Comparison of ENCODE assay signal across 15 cellular contexts in genomic region chr15:39079296-39079834, GRCh38.
DNase-seq lines count a peak whose midpoint lies in the region; ATAC-seq, FAIRE-seq and TF ChIP-seq lines count a peak whose summit lies in the region.
"Had no signal": no experiment of that assay in that cellular context is flagged by ENCODE, and none has a peak within 500 bp of the region (broad histone marks: within the 10 kb centered on the region; RNA-seq: fewer than 3 reads in every experiment).

No MANE protein-coding gene starts in this region.

- H3K23ac ChIP-seq in neuronal stem cell (ENCODE audit: low read depth, low read length, poor library complexity) = peak overlapping the region; percentile 44

- ATAC-seq in PC-3 (peak; percentile 83), GM18909 (IDR thresholded peaks at IDR 0.05; ENCODE audit: poor library complexity, unreplicated experiment) (no peak), HG03571 (IDR thresholded peaks at IDR 0.05; ENCODE audit: unreplicated experiment) (no peak)
- ATAC-seq: GM12878, HCT116 had no signal

- peak; percentile 78 for FAIRE-seq in endothelial cell of umbilical vein (lab: Jason Lieb, UNC)
- FAIRE-seq: GM12878 had no signal

- no peaks in the 10 kb centered on the region for H3F3A ChIP-seq in PC-3 (ENCODE audit: low read length, unreplicated experiment)

- TF ChIP-seq CTCF in PC-3 (conservative IDR thresholded peaks at IDR 0.05; ENCODE audit: low read depth, low read length) (no peak), endothelial cell of umbilical vein (IDR thresholded peaks at IDR 0.05; ENCODE audit: extremely low read depth in 1 of 2, insufficient read depth in 1 of 2, low read depth in 1 of 2, low read length in 2 of 2) (no peak), type B pancreatic cell (conservative IDR thresholded peaks at IDR 0.05) (no peak), uterus (IDR thresholded peaks at IDR 0.05) (no peak)

- H2BK15ac ChIP-seq in neuronal stem cell (ENCODE audit: low read length) = no peak overlapping the region

- H2AFZ ChIP-seq in PC-3 (ENCODE audit: low read length) (peak overlapping the region; percentile 49), endothelial cell of umbilical vein (ENCODE audit: low read depth, low read length) (no peak overlapping the region), neuronal stem cell (ENCODE audit: low read length) (no peak overlapping the region)

- POLR2A ChIA-PET in PC-3 (lab: Charles Lee; ENCODE audit: unreplicated experiment) = no interaction called here
- POLR2A ChIA-PET in endothelial cell of umbilical vein (lab: Charles Lee) = no interaction called here

- H3K4me1 Mint-ChIP-seq in type B pancreatic cell (ENCODE audit: unreplicated experiment) = no peaks in the 10 kb centered on the region

- H2AK5ac ChIP-seq in neuronal stem cell (ENCODE audit: low read depth, low read length) = no peak overlapping the region

- no peak overlapping the region for H2BK5ac ChIP-seq in neuronal stem cell (ENCODE audit: low read length)

- H3K27me3 ChIP-seq in PC-3 (ENCODE audit: low read length) = no peaks in the 10 kb centered on the region
- no peaks in the 10 kb centered on the region for H3K27me3 ChIP-seq in endothelial cell of umbilical vein (ENCODE audit: control insufficient read depth in 2 of 2, insufficient read depth in 2 of 2, low read length in 2 of 2)
- H3K27me3 ChIP-seq in neuronal stem cell (ENCODE audit: control insufficient read depth in 3 of 3, insufficient read depth in 3 of 3, low read depth in 1 of 3, low read length in 3 of 3) = no peaks in the 10 kb centered on the region
- no peaks in the 10 kb centered on the region for H3K27me3 ChIP-seq in uterus

- H3K9me2 ChIP-seq in PC-3 (replicated peaks; ENCODE audit: low read length) = no peaks in the 10 kb centered on the region

- H3K4me2 ChIP-seq in PC-3 (ENCODE audit: low read length) = peak overlapping the region; percentile 55
- no peak overlapping the region for H3K4me2 ChIP-seq in endothelial cell of umbilical vein (ENCODE audit: insufficient read depth, low read length)
- H3K4me2 ChIP-seq in neuronal stem cell (ENCODE audit: insufficient read depth, low read length, poor library complexity, severe bottlenecking) = no peak overlapping the region

- dilution Hi-C loops in endothelial cell of umbilical vein (cut with MboI; ENCODE audit: extremely low pct_ligation_motif_present, low sequenced_read_pairs) = no loop called here

- H4K20me1 ChIP-seq in PC-3 (ENCODE audit: low read length) = no peaks in the 10 kb centered on the region
- H4K20me1 ChIP-seq in endothelial cell of umbilical vein (replicated peaks; ENCODE audit: control insufficient read depth, extremely low read depth, insufficient read depth, low read length) = no peaks in the 10 kb centered on the region

- H3K27ac ChIP-seq in PC-3 (ENCODE audit: low read length) = peak overlapping the region; percentile 53
- no peak overlapping the region for H3K27ac ChIP-seq in endothelial cell of umbilical vein (ENCODE audit: insufficient read depth, low read depth, low read length)
- no peak overlapping the region for H3K27ac ChIP-seq in neuronal stem cell (replicated peaks; ENCODE audit: low read length)
- H3K27ac ChIP-seq in uterus = no peak overlapping the region

- DNase-seq in EH (ENCODE audit: low read depth) (peak; percentile 87), PC-3 (peak; percentile 83), endothelial cell of umbilical vein (ENCODE audit: low read depth, low spot score) (peak; percentile 63), neuronal stem cell (ENCODE audit: low spot score) (no peak), type B pancreatic cell (ENCODE audit: extremely low spot score, unreplicated experiment) (no peak), uterus (no peak)
- DNase-seq: activated CD4-positive, alpha-beta T cell treated with anti-CD3 and anti-CD28 coated beads, Interleukin-2, amount 50 U/mL, for 48 hours; Caco-2; Karpas-422; NCI-H2107; retina had no signal

- H3K9ac ChIP-seq in PC-3 (ENCODE audit: low read length) (no peak overlapping the region), endothelial cell of umbilical vein (replicated peaks; ENCODE audit: extremely low read depth, insufficient read depth, low read length) (no peak overlapping the region), neuronal stem cell (ENCODE audit: low read depth, low read length, poor library complexity) (no peak overlapping the region)

- no peak overlapping the region for H4K91ac ChIP-seq in neuronal stem cell (ENCODE audit: low read depth, low read length, poor library complexity)

- H2BK120ac ChIP-seq in neuronal stem cell (ENCODE audit: low read depth, low read length) = no peak overlapping the region

- H3K9me3 ChIP-seq in PC-3 (ENCODE audit: low read length) (no peaks in the 10 kb centered on the region), endothelial cell of umbilical vein (replicated peaks; ENCODE audit: control insufficient read depth, insufficient read depth, low read length) (no peaks in the 10 kb centered on the region), neuronal stem cell (replicated peaks in 1 of 2; ENCODE audit: control insufficient read depth in 2 of 2, insufficient read depth in 1 of 2, low read depth in 1 of 2, low read length in 2 of 2) (no peaks in the 10 kb centered on the region), uterus (no peaks in the 10 kb centered on the region)
- H3K9me3 ChIP-seq: Caco-2 had no signal

- H3K4me3 Mint-ChIP-seq in type B pancreatic cell = no peak overlapping the region

- no peaks in the 10 kb centered on the region for H3K79me1 ChIP-seq in neuronal stem cell (ENCODE audit: low read depth, low read length)

- H3K4me3 ChIP-seq in PC-3 (ENCODE audit: low read length) = peak overlapping the region; percentile 16; the same call in 1 of the 2 replicates
- H3K4me3 ChIP-seq in endothelial cell of umbilical vein (replicated peaks in 1 of 3; ENCODE audit: insufficient read depth in 1 of 3, low read depth in 1 of 3, low read length in 3 of 3) = no peak overlapping the region
- H3K4me3 ChIP-seq in neuronal stem cell (ENCODE audit: low read length in 2 of 2) = no peak overlapping the region
- H3K4me3 ChIP-seq in uterus = no peak overlapping the region
- H3K4me3 ChIP-seq: GM12878 had no signal

- no peak overlapping the region for H3K27ac Mint-ChIP-seq in type B pancreatic cell

- no TSS peak for BruUV-seq in PC-3 (replicated peaks; lab: Mats Ljungman, UMichigan)
- BruUV-seq in endothelial cell of umbilical vein (replicated peaks; lab: Mats Ljungman, UMichigan) = no TSS peak

- H3K36me3 ChIP-seq in PC-3 (ENCODE audit: low read depth, low read length) (no peaks in the 10 kb centered on the region), endothelial cell of umbilical vein (ENCODE audit: control insufficient read depth in 2 of 2, extremely low read depth in 1 of 2, insufficient read depth in 2 of 2, low read length in 2 of 2) (no peaks in the 10 kb centered on the region), neuronal stem cell (replicated peaks in 1 of 2; ENCODE audit: control insufficient read depth in 2 of 2, insufficient read depth in 2 of 2, low read length in 2 of 2) (no peaks in the 10 kb centered on the region), uterus (no peaks in the 10 kb centered on the region)

- H3K9me1 ChIP-seq in endothelial cell of umbilical vein (replicated peaks; ENCODE audit: control insufficient read depth, extremely low read depth, insufficient read depth, low read length) = no peaks in the 10 kb centered on the region

- H3K9me3 Mint-ChIP-seq in type B pancreatic cell = no peaks in the 10 kb centered on the region

- peaks cover 11% of the 10 kb centered on the region for H3K4me1 ChIP-seq in PC-3 (ENCODE audit: insufficient read depth, low read length)
- H3K4me1 ChIP-seq in endothelial cell of umbilical vein (ENCODE audit: control insufficient read depth, extremely low read depth, insufficient read depth, low read length) = peaks cover 6% of the 10 kb centered on the region
- H3K4me1 ChIP-seq in neuronal stem cell (ENCODE audit: control insufficient read depth in 2 of 2, insufficient read depth in 1 of 2, low read depth in 1 of 2, low read length in 2 of 2) = no peaks in the 10 kb centered on the region
- no peaks in the 10 kb centered on the region for H3K4me1 ChIP-seq in uterus
- H3K4me1 ChIP-seq: Caco-2 had no signal

- WGBS in neuronal stem cell (ENCODE audit: extremely low coverage in 2 of 2, insufficient read length in 2 of 2, insufficient replicate concordance in 1 of 2), 2 donors = no CpG with 5 or more reads among the region's 6 CpGs

- TF ChIP-seq POLR2A in endothelial cell of umbilical vein (IDR thresholded peaks at IDR 0.05; ENCODE audit: low read depth, low read length) (no peak), uterus (IDR thresholded peaks at IDR 0.05) (no peak)

- no peak overlapping the region for H2BK12ac ChIP-seq in neuronal stem cell (ENCODE audit: low read length)

- CTCF ChIA-PET in PC-3 (lab: Charles Lee) = no interaction called here
- CTCF ChIA-PET in endothelial cell of umbilical vein (lab: Charles Lee) = interaction anchor here (0.7 to 1.7 kb wide), 4 partner anchors 11 to 18 kb away, joined by 3 to 4 read pairs (median 4); no protein-coding TSS in a partner anchor

- no peak overlapping the region for H3K18ac ChIP-seq in neuronal stem cell (ENCODE audit: low read length)

- no peak overlapping the region for H4K8ac ChIP-seq in neuronal stem cell (ENCODE audit: low read depth, low read length)

- no peaks in the 10 kb centered on the region for H3K27me3 Mint-ChIP-seq in type B pancreatic cell

- H3K14ac ChIP-seq in neuronal stem cell (ENCODE audit: low read length) = no peak overlapping the region

- H3K4ac ChIP-seq in neuronal stem cell (ENCODE audit: low read length) = no peak overlapping the region

- H3K36me3 Mint-ChIP-seq in type B pancreatic cell = peaks cover 4% of the 10 kb centered on the region

- intact Hi-C loops in PC-3 (cut with micrococcal nuclease) (no loop called here), endothelial cell of umbilical vein (cut with micrococcal nuclease) (no loop called here), uterus (cut with DNase I; ENCODE audit: low total_unique reads) (no loop called here)

- H3K79me2 ChIP-seq in PC-3 (ENCODE audit: low read length) (no peaks in the 10 kb centered on the region), endothelial cell of umbilical vein (ENCODE audit: control insufficient read depth, insufficient read depth, low read length) (no peaks in the 10 kb centered on the region)

TF ChIP-seq in endothelial cell of umbilical vein, 7 proteins besides CTCF, POLR2A, EP300 and RAD21:
- TF ChIP-seq EZH2 (IDR thresholded peaks at IDR 0.05; ENCODE audit: borderline replicate concordance, low read depth, low read length, severe bottlenecking) = no peak
- peak; percentile 18 for TF ChIP-seq FOS (IDR thresholded peaks at IDR 0.05; ENCODE audit: borderline replicate concordance, insufficient read depth, low read length)

Comparison
In these comparisons a context has a peak if more than half of its experiments do, and no peak if none do; other contexts are left out.
1. DNase-seq: peak in EH (single experiment), PC-3 (single experiment) and endothelial cell of umbilical vein (single experiment); none in neuronal stem cell (single experiment), type B pancreatic cell (single experiment) and uterus (0 of 2).